ENCODE assay signal across 16 cellular contexts in the genomic region with DNA sequence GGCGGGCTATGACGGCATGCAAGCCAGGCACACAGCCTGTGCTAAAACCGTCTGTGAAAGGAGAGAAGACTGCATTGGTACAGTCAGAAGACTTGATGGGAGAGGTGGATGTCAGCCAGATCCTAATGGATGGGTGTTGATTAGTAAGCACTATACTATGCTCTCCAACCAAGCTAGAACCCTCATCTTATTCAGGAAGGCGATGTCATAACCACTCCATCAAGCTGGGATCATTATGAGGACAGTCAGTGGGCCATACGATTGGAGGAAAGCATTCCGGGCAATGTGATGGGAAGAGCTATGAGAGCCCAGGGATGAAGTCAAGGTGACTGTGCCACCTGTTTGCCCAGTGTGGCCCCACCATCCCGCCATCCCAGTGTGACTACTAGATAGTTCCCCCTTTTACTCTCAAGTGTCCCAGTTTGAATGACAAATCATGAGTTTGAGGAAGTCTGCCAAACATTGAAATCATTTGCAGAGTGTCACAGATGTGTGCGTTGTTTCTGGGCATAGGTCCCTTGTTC.
A peak's percentile ranks its signal among the peaks of the same experiment; 100 is the strongest.
DNase-seq lines count a peak whose midpoint lies in the region; ATAC-seq and TF ChIP-seq lines count a peak whose summit lies in the region.
"Had no signal": no experiment of that assay in that cellular context is flagged by ENCODE, and none has a peak within 500 bp of the region (broad histone marks: within the 10 kb centered on the region; RNA-seq: fewer than 3 reads in every experiment).

No MANE protein-coding gene starts in this region.

- ATAC-seq in foreskin keratinocyte, result peak; percentile 60
- ATAC-seq in GM21526 (IDR thresholded peaks at IDR 0.05; ENCODE audit: low FRiP score, unreplicated experiment), result no peak
- ATAC-seq: effector memory CD8-positive, alpha-beta T cell had no signal

- POLR2A ChIA-PET in RWPE1 (lab: Yijun Ruan, JAX; ENCODE audit: low non-redundant PET), result no interaction called here

- in situ Hi-C loops in ACHN (cut with HindIII; ENCODE audit: low pct_ligation_motif_present, low pct_unique_long_range_greater_than_20kb, low sequenced_read_pairs), result loop anchor here (25.0 kb wide), 1 partner anchor 133 kb away; a partner anchor contains a TSS

- peak; percentile 78 for DNase-seq in ACHN
- peak; percentile 56 for DNase-seq in GM04504 (ENCODE audit: low read depth)
- peak; percentile 38 for DNase-seq in RWPE1 (ENCODE audit: low spot score)
- peak; percentile 35 to 83 for DNase-seq in foreskin keratinocyte
- no peak for DNase-seq in ecto neural progenitor cell (ENCODE audit: low spot score)
- DNase-seq in NCI-H1417 treated with DMSO at 0.1 percent for 48 hours (lab: John Stamatoyannopoulos, UW), result no peak
- DNase-seq in cerebellum (ENCODE audit: low spot score), result no peak
- DNase-seq: activated B cell treated with CpG ODN at 0.5 μM for 24 hours; activated T-cell treated with anti-CD3 and anti-CD28 coated beads, Interleukin-2, amount 50 U/mL, for 1 hour; aorta; effector memory CD8-positive, alpha-beta T cell; GF-D8; NCI-H446; SHP77 had no signal

- CTCF ChIA-PET in RWPE1 (lab: Yijun Ruan, JAX), result interaction anchor here (0.6 kb wide), 1 partner anchor 134 kb away, joined by 5 read pairs; no protein-coding TSS in a partner anchor

- peaks cover 4% of the 10 kb centered on the region for H3K4me1 ChIP-seq in foreskin keratinocyte

- H3K27ac ChIP-seq in RWPE1 (no peak overlapping the region), foreskin keratinocyte (no peak overlapping the region)
- H3K27ac ChIP-seq: BLaER1 treated with 17β-estradiol and CSF1 and Interleukin-3, amounts not matched to agents 10 nM and 100 nM had no signal

- no peak for TF ChIP-seq CTCF in RWPE1 (conservative IDR thresholded peaks at IDR 0.05; ENCODE audit: low read depth)
- TF ChIP-seq CTCF in foreskin keratinocyte (conservative IDR thresholded peaks at IDR 0.05), result no peak

- no peaks in the 10 kb centered on the region for H3K27me3 ChIP-seq in foreskin keratinocyte
- H3K27me3 ChIP-seq: BLaER1 treated with 17β-estradiol and CSF1 and Interleukin-3, amounts not matched to agents 10 nM and 100 nM had no signal

Comparison
In these comparisons a context has a peak if more than half of its experiments do, and no peak if none do; other contexts are left out.
1. DNase-seq: peak in ACHN (single experiment), GM04504 (single experiment), RWPE1 (single experiment) and foreskin keratinocyte (2 of 2); none in ecto neural progenitor cell (single experiment), NCI-H1417 treated with DMSO at 0.1 percent for 48 hours (single experiment) and cerebellum (single experiment).